ENCODE assay signal across 11 cellular contexts in the genomic region with DNA sequence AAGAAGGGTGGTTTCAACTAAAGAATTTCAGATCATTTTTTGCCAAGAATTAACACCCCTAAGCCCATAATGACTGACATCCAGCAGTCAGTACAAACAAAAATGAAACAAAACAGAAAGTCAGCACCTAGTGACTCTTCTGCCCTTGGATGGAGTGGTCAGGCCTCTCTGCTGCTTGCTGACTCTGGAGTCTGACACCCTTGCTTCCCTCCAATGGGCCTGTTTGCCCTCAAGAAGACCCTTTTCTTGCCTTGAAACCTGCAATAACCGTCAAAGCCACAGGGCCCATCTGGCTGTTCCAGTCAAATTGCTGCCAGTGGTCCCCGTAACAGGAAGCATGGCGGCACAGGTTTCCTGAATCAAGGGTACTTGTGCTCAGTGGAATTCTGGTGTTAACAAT. TPM values are rescaled to one million over a fixed set of nuclear protein-coding genes. Genes with fewer than 3 reads are reported as not detected.
DNase-seq lines count a peak whose midpoint lies in the region; ATAC-seq and TF ChIP-seq lines count a peak whose summit lies in the region.
"Had no signal": no experiment of that assay in that cellular context is flagged by ENCODE, and none has a peak within 500 bp of the region (broad histone marks: within the 10 kb centered on the region; RNA-seq: fewer than 3 reads in every experiment).

No MANE protein-coding gene starts in this region.

- H3K27me3 ChIP-seq in testis, result no peaks in the 10 kb centered on the region

- TF ChIP-seq CTCF in GM12865 (IDR thresholded peaks at IDR 0.05; ENCODE audit: insufficient read depth, low read depth, low read length, missing control alignments) (no peak), testis (IDR thresholded peaks at IDR 0.05) (no peak)

- intact Hi-C loops in testis (cut with DNase I; ENCODE audit: low total_unique reads), result no loop called here

- H3K4me1 ChIP-seq in testis, result no peaks in the 10 kb centered on the region

- no peaks in the 10 kb centered on the region for H3K36me3 ChIP-seq in testis (ENCODE audit: low read depth, missing control alignments)

- H3K27ac ChIP-seq in testis, result no peak overlapping the region

- TF ChIP-seq POLR2A in testis (IDR thresholded peaks at IDR 0.05), result no peak

- no peaks in the 10 kb centered on the region for H3K9me3 ChIP-seq in testis

- WGBS in testis, 2 donors, result 92 to 94% methylated on average over 3 of the region's 3 CpGs

- ATAC-seq in GM19452 (IDR thresholded peaks at IDR 0.05; ENCODE audit: unreplicated experiment) (peak; percentile 11), HG03521 (IDR thresholded peaks at IDR 0.05; ENCODE audit: unreplicated experiment) (peak; percentile 32), GM19467 (IDR thresholded peaks at IDR 0.05; ENCODE audit: unreplicated experiment) (no peak)
- ATAC-seq: esophagus mucosa had no signal

- DNase-seq in GM12865 (ENCODE audit: low read depth) (peak; percentile 77), germinal center (ENCODE audit: low spot score) (peak; percentile 8), NCI-H2196 (lab: John Stamatoyannopoulos, UW; ENCODE audit: unreplicated experiment) (no peak), testis (no peak), NCI-H1436 (lab: John Stamatoyannopoulos, UW) (no peak)
- DNase-seq: NCI-H1436 treated with DMSO at 0.1 percent for 48 hours had no signal

- H3K4me3 ChIP-seq in GM12865 (ENCODE audit: low read depth, low read length) (peak overlapping the region; percentile 64), testis (no peak overlapping the region)

RNA-seq across cellular contexts. Expression of a gene that starts 27.2 kb away (rescaled TPM):
- total RNA-seq in testis, result 1 to 10 TPM; 8.5 to 9.1 TPM
- polyA plus RNA-seq in testis (ENCODE audit: insufficient read depth, low read depth, low replicate concordance), result 3.9 TPM
- total RNA-seq: bronchial epithelial cell had no signal

Comparison
In these comparisons a context has a peak if more than half of its experiments do, and no peak if none do; other contexts are left out.
1. DNase-seq: peak in GM12865 (single experiment) and germinal center (single experiment); none in NCI-H2196 (single experiment), testis (single experiment) and NCI-H1436 (single experiment).